18 cellular contexts compared by ENCODE assay signal in the genomic region with DNA sequence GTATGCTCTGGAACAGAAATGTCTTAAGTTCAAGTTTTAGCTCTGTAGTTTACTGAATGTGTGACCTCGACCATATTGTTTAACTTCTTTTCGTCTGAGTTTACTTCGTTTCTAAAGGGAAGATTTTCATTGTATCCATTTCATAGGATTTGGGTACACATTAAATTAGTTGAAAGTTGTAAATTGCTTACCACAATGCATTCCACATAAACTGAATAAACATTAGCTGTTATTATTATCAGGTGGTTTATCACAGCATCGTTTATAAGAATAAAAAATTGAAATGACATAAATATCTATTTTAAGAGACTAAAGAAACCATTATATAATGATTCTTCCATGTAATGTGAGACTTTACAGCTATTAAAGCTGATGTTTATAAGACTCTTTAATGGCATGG.
DNase-seq lines count a peak whose midpoint lies in the region; ATAC-seq and TF ChIP-seq lines count a peak whose summit lies in the region.
"Had no signal": no experiment of that assay in that cellular context is flagged by ENCODE, and none has a peak within 500 bp of the region (broad histone marks: within the 10 kb centered on the region; RNA-seq: fewer than 3 reads in every experiment).

No MANE protein-coding gene starts in this region.

- no peaks in the 10 kb centered on the region for H3K27me3 Mint-ChIP-seq in activated T-cell treated with anti-CD3 and anti-CD28 coated beads, Interleukin-2, amount 50 U/mL, for 72 hours (ENCODE audit: low read depth)
- H3K27me3 Mint-ChIP-seq: CD4-positive, CD25-positive, alpha-beta regulatory T cell had no signal

- no peaks in the 10 kb centered on the region for H3K4me1 Mint-ChIP-seq in activated T-cell treated with anti-CD3 and anti-CD28 coated beads, Interleukin-2, amount 50 U/mL, for 72 hours (ENCODE audit: low read depth)

- TF ChIP-seq CTCF in AG09309 (IDR thresholded peaks at IDR 0.05; ENCODE audit: control insufficient read depth, insufficient read depth, low read depth, low read length, missing control alignments) (no peak), fibroblast of villous mesenchyme (IDR thresholded peaks at IDR 0.05; ENCODE audit: insufficient read depth, low read depth, low read length) (no peak)

- peaks cover 2 to 4% of the 10 kb centered on the region in 2 donors for H3K9me3 Mint-ChIP-seq in activated T-cell treated with anti-CD3 and anti-CD28 coated beads, Interleukin-2, amount 50 U/mL, for 72 hours

- no peak overlapping the region for H3K4me3 Mint-ChIP-seq in activated T-cell treated with anti-CD3 and anti-CD28 coated beads, Interleukin-2, amount 50 U/mL, for 72 hours
- H3K4me3 Mint-ChIP-seq: CD4-positive, CD25-positive, alpha-beta regulatory T cell; CD8-positive, alpha-beta T cell had no signal

- no peak for ATAC-seq in activated T-cell treated with anti-CD3 and anti-CD28 coated beads, Interleukin-2, amount 50 U/mL, for 72 hours (replicated peaks in 1 of 2)
- ATAC-seq in GM21515 (IDR thresholded peaks at IDR 0.05; ENCODE audit: unreplicated experiment), result no peak
- ATAC-seq: A549; CD8-positive, alpha-beta T cell had no signal

- peak; percentile 10 for DNase-seq in AG09309 (ENCODE audit: low read depth)
- peak; percentile 34 for DNase-seq in EH (ENCODE audit: low read depth)
- peak; percentile 44 for DNase-seq in fibroblast of villous mesenchyme (ENCODE audit: low read depth)
- DNase-seq in activated T-cell treated with anti-CD3 and anti-CD28 coated beads, Interleukin-2, amount 50 U/mL, for 72 hours, result no peak
- DNase-seq in activated CD4-positive, alpha-beta T cell treated with anti-CD3 and anti-CD28 coated beads, Interleukin-2, amount 50 U/mL, for 4 hours, result no peak
- DNase-seq: ACHN; Caco-2; CD4-positive, CD25-positive, alpha-beta regulatory T cell; CD8-positive, alpha-beta T cell; DMS 273 treated with DMSO at 0.1 percent for 48 hours; DMS79; GF-D8; GM23248; H7; HCEC 1CT had no signal

- peaks cover 0 to 1% of the 10 kb centered on the region in 2 donors for H3K36me3 Mint-ChIP-seq in activated T-cell treated with anti-CD3 and anti-CD28 coated beads, Interleukin-2, amount 50 U/mL, for 72 hours (ENCODE audit: insufficient read depth in 2 of 2)
- H3K36me3 Mint-ChIP-seq: CD4-positive, CD25-positive, alpha-beta regulatory T cell; CD8-positive, alpha-beta T cell had no signal

- H3K27ac Mint-ChIP-seq in activated T-cell treated with anti-CD3 and anti-CD28 coated beads, Interleukin-2, amount 50 U/mL, for 72 hours, result no peak overlapping the region
- H3K27ac Mint-ChIP-seq: CD4-positive, CD25-positive, alpha-beta regulatory T cell; CD8-positive, alpha-beta T cell had no signal

- H3K4me3 ChIP-seq in AG09309 (ENCODE audit: control insufficient read depth, low read depth, low read length) (no peak overlapping the region), fibroblast of villous mesenchyme (ENCODE audit: low read depth, low read length) (no peak overlapping the region)
- H3K4me3 ChIP-seq: A549, BLaER1, GM23248 had no signal

Comparison
In these comparisons a context has a peak if more than half of its experiments do, and no peak if none do; other contexts are left out.
1. DNase-seq: peak in AG09309 (single experiment), EH (single experiment) and fibroblast of villous mesenchyme (single experiment); none in activated T-cell treated with anti-CD3 and anti-CD28 coated beads, Interleukin-2, amount 50 U/mL, for 72 hours (0 of 2) and activated CD4-positive, alpha-beta T cell treated with anti-CD3 and anti-CD28 coated beads, Interleukin-2, amount 50 U/mL, for 4 hours (0 of 2).